Comparison of ENCODE assay signal across 24 cellular contexts in the genomic region with DNA sequence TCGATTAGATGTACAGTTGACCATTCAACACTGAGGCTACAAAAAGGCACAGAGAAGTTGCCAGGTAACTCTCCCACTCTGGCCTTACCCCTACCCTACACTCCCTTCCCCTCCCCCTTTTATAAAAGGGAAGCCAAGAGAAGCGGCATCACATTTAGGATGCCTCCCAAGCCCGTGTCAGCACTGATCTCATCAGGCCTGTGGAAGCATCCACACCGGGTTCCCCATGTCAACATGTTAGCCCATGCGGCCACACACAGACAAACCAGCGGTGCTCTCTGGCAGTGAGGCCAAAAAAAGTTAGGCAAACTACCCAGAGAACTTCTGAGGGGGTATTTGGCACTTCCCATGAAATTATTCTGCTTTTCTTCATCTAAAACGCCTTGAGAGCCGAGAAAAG.
"Had no signal": no experiment of that assay in that cellular context is flagged by ENCODE, and none has a peak within 500 bp of the region (broad histone marks: within the 10 kb centered on the region; RNA-seq: fewer than 3 reads in every experiment).

No MANE protein-coding gene starts in this region.

- H3K9me3 ChIP-seq: adrenal gland, colonic mucosa, mucosa of descending colon, neutrophil, suprapubic skin had no signal

- H3K9me3 Mint-ChIP-seq: activated CD4-positive, alpha-beta memory T cell treated with anti-CD3 and anti-CD28 coated beads, Interleukin-2, amount 10 ng/mL, durations not matched to agents 7 days and 5 days; activated naive CD4-positive, alpha-beta T cell treated with anti-CD3 and anti-CD28 coated beads, Interleukin-2, amount 10 ng/mL, durations not matched to agents 7 days and 5 days; activated T-cell treated with anti-CD3 and anti-CD28 coated beads, Interleukin-2, amount 50 U/mL, for 24 hours; immature natural killer cell; type B pancreatic cell; WTC11 had no signal

- H3K4me1 ChIP-seq: colonic mucosa had no signal

- DNase-seq: activated CD4-positive, alpha-beta memory T cell treated with anti-CD3 and anti-CD28 coated beads, Interleukin-2, amount 10 ng/mL, durations not matched to agents 7 days and 5 days; activated CD4-positive, alpha-beta T cell treated with anti-CD3 and anti-CD28 coated beads for 4 hours; activated naive CD4-positive, alpha-beta T cell treated with anti-CD3 and anti-CD28 coated beads, Interleukin-2, amount 10 ng/mL, durations not matched to agents 7 days and 5 days; activated T-cell treated with anti-CD3 and anti-CD28 coated beads, Interleukin-2, amount 50 U/mL, for 24 hours; adrenal gland; central memory CD4-positive, alpha-beta T cell; colonic mucosa; foreskin melanocyte; immature natural killer cell; left colon; mammary epithelial cell; mucosa of descending colon; naive thymus-derived CD4-positive, alpha-beta T cell; posterior cingulate gyrus; stimulated activated CD4-positive, alpha-beta T cell treated with anti-CD3 and anti-CD28 coated beads, Interleukin-4, amount 100 ng/mL, for 4 hours; stimulated activated CD8-positive, alpha-beta memory T cell treated with anti-CD3 and anti-CD28 coated beads, Interleukin-4, amount 100 ng/mL, for 48 hours; stimulated activated naive CD8-positive, alpha-beta T cell treated with anti-CD3 and anti-CD28 coated beads, Interleukin-15, Interleukin-2, amounts not matched to agents 100 U/mL and 50 U/mL, for 24 hours; T-helper 2 cell had no signal

- H3K4me3 Mint-ChIP-seq: activated CD4-positive, alpha-beta memory T cell treated with anti-CD3 and anti-CD28 coated beads, Interleukin-2, amount 10 ng/mL, durations not matched to agents 7 days and 5 days; activated naive CD4-positive, alpha-beta T cell treated with anti-CD3 and anti-CD28 coated beads, Interleukin-2, amount 10 ng/mL, durations not matched to agents 7 days and 5 days; activated T-cell treated with anti-CD3 and anti-CD28 coated beads, Interleukin-2, amount 50 U/mL, for 24 hours; immature natural killer cell; naive thymus-derived CD4-positive, alpha-beta T cell; type B pancreatic cell; WTC11 had no signal

- H3K36me3 ChIP-seq: adrenal gland, colonic mucosa, neutrophil, suprapubic skin had no signal

- H3K27me3 Mint-ChIP-seq: type B pancreatic cell had no signal

- H3K27me3 ChIP-seq: adrenal gland, colonic mucosa, suprapubic skin had no signal

- ATAC-seq: left colon; mucosa of descending colon; naive thymus-derived CD4-positive, alpha-beta T cell; stimulated activated naive CD8-positive, alpha-beta T cell treated with anti-CD3 and anti-CD28 coated beads, Interleukin-15, Interleukin-2, amounts not matched to agents 100 U/mL and 50 U/mL, for 24 hours; WTC11 had no signal

- H3K36me3 Mint-ChIP-seq: activated naive CD4-positive, alpha-beta T cell treated with anti-CD3 and anti-CD28 coated beads, Interleukin-2, amount 10 ng/mL, durations not matched to agents 7 days and 5 days; immature natural killer cell; naive thymus-derived CD4-positive, alpha-beta T cell had no signal

- H3K4me3 ChIP-seq: adrenal gland, colonic mucosa, mucosa of descending colon, smooth muscle cell, suprapubic skin had no signal

- H3K4me2 ChIP-seq: smooth muscle cell had no signal

- FAIRE-seq: endothelial cell of umbilical vein had no signal

- H3K27ac ChIP-seq: adrenal gland, colonic mucosa, neutrophil, suprapubic skin had no signal

- H3K27ac Mint-ChIP-seq: activated CD4-positive, alpha-beta memory T cell treated with anti-CD3 and anti-CD28 coated beads, Interleukin-2, amount 10 ng/mL, durations not matched to agents 7 days and 5 days; activated naive CD4-positive, alpha-beta T cell treated with anti-CD3 and anti-CD28 coated beads, Interleukin-2, amount 10 ng/mL, durations not matched to agents 7 days and 5 days; activated T-cell treated with anti-CD3 and anti-CD28 coated beads, Interleukin-2, amount 50 U/mL, for 24 hours; immature natural killer cell; naive thymus-derived CD4-positive, alpha-beta T cell; type B pancreatic cell; WTC11 had no signal

- H3K4me1 Mint-ChIP-seq: activated CD4-positive, alpha-beta memory T cell treated with anti-CD3 and anti-CD28 coated beads, Interleukin-2, amount 10 ng/mL, durations not matched to agents 7 days and 5 days; activated naive CD4-positive, alpha-beta T cell treated with anti-CD3 and anti-CD28 coated beads, Interleukin-2, amount 10 ng/mL, durations not matched to agents 7 days and 5 days; immature natural killer cell; naive thymus-derived CD4-positive, alpha-beta T cell had no signal
